18 cellular contexts compared by ENCODE assay signal in genomic region chr9:132717326-132717945, GRCh38. TPM values are rescaled to one million over a fixed set of nuclear protein-coding genes. Genes with fewer than 3 reads are reported as not detected.
DNase-seq lines count a peak whose midpoint lies in the region; ATAC-seq and TF ChIP-seq lines count a peak whose summit lies in the region.
"Had no signal": no experiment of that assay in that cellular context is flagged by ENCODE, and none has a peak within 500 bp of the region (broad histone marks: within the 10 kb centered on the region; RNA-seq: fewer than 3 reads in every experiment).

No MANE protein-coding gene starts in this region.

- H3K9me3 ChIP-seq in left lung (no peaks in the 10 kb centered on the region), spleen (no peaks in the 10 kb centered on the region), body of pancreas (no peaks in the 10 kb centered on the region)

- no peaks in the 10 kb centered on the region for H3K9me3 Mint-ChIP-seq in activated CD8-positive, alpha-beta memory T cell treated with anti-CD3 and anti-CD28 coated beads, Interleukin-2, amount 10 ng/mL, durations not matched to agents 7 days and 5 days (ENCODE audit: low read depth)
- H3K9me3 Mint-ChIP-seq: CD4-positive, alpha-beta T cell had no signal

- no peak for TF ChIP-seq POLR2A in spleen (IDR thresholded peaks at IDR 0.05)
- TF ChIP-seq POLR2A in body of pancreas (IDR thresholded peaks at IDR 0.05) = no peak

- in situ Hi-C loops in ACHN (cut with HindIII; ENCODE audit: low pct_ligation_motif_present, low pct_unique_long_range_greater_than_20kb, low sequenced_read_pairs) = no loop called here

- peaks cover 29% of the 10 kb centered on the region for H3K27me3 Mint-ChIP-seq in activated CD8-positive, alpha-beta memory T cell treated with anti-CD3 and anti-CD28 coated beads, Interleukin-2, amount 10 ng/mL, durations not matched to agents 7 days and 5 days

- H3K4me1 ChIP-seq in left lung (no peaks in the 10 kb centered on the region), spleen (no peaks in the 10 kb centered on the region), body of pancreas (no peaks in the 10 kb centered on the region)

- no peaks in the 10 kb centered on the region for H3K36me3 Mint-ChIP-seq in activated CD8-positive, alpha-beta memory T cell treated with anti-CD3 and anti-CD28 coated beads, Interleukin-2, amount 10 ng/mL, durations not matched to agents 7 days and 5 days

- no peak for ATAC-seq in activated CD8-positive, alpha-beta memory T cell treated with anti-CD3 and anti-CD28 coated beads, Interleukin-2, amount 10 ng/mL, durations not matched to agents 7 days and 5 days
- ATAC-seq in left lung (peak; percentile 57), body of pancreas (no peak)
- ATAC-seq: HCT116 had no signal

- no peak for TF ChIP-seq CTCF in VCaP (conservative IDR thresholded peaks at IDR 0.05)
- no peak for TF ChIP-seq CTCF in left lung (IDR thresholded peaks at IDR 0.05)
- TF ChIP-seq CTCF in spleen (IDR thresholded peaks at IDR 0.05 in 8 of 11, conservative IDR thresholded peaks at IDR 0.05 in 3 of 11) = no peak
- TF ChIP-seq CTCF in body of pancreas (IDR thresholded peaks at IDR 0.05) = no peak

- CTCF ChIA-PET in activated CD8-positive, alpha-beta memory T cell treated with anti-CD3 and anti-CD28 coated beads, Interleukin-2, amount 10 ng/mL, durations not matched to agents 7 days and 5 days (lab: Charles Lee) = no interaction called here

- no peak overlapping the region for H3K27ac Mint-ChIP-seq in activated CD8-positive, alpha-beta memory T cell treated with anti-CD3 and anti-CD28 coated beads, Interleukin-2, amount 10 ng/mL, durations not matched to agents 7 days and 5 days
- H3K27ac Mint-ChIP-seq: B cell; CD4-positive, alpha-beta T cell had no signal

- no peak overlapping the region for H3K4me3 Mint-ChIP-seq in activated CD8-positive, alpha-beta memory T cell treated with anti-CD3 and anti-CD28 coated beads, Interleukin-2, amount 10 ng/mL, durations not matched to agents 7 days and 5 days
- H3K4me3 Mint-ChIP-seq: B cell; CD4-positive, alpha-beta T cell had no signal

- 63 to 72% (median 65%) methylated on average over 13 of the region's 13 CpGs for WGBS in spleen, 5 donors
- WGBS in body of pancreas, 2 donors = 55 to 69% methylated on average over 13 of the region's 13 CpGs

- no peaks in the 10 kb centered on the region for H3K36me3 ChIP-seq in left lung
- H3K36me3 ChIP-seq in spleen = no peaks in the 10 kb centered on the region
- no peaks in the 10 kb centered on the region for H3K36me3 ChIP-seq in body of pancreas (replicated peaks in 1 of 2; ENCODE audit: insufficient read depth in 1 of 2, low read depth in 2 of 2)

- intact Hi-C loops in left lung (cut with DNase I) (no loop called here), spleen (cut with DNase I; ENCODE audit: low total_unique reads) (no loop called here), body of pancreas (cut with DNase I) (no loop called here)

- H3K27me3 ChIP-seq in left lung (peaks cover 0 to 41% of the 10 kb centered on the region in 2 donors), spleen (replicated peaks in 1 of 7) (peaks cover 0 to 57% (median 0%) of the 10 kb centered on the region in 7 donors), body of pancreas (no peaks in the 10 kb centered on the region)

- peaks cover 5% of the 10 kb centered on the region for H3K4me1 Mint-ChIP-seq in activated CD8-positive, alpha-beta memory T cell treated with anti-CD3 and anti-CD28 coated beads, Interleukin-2, amount 10 ng/mL, durations not matched to agents 7 days and 5 days
- H3K4me1 Mint-ChIP-seq: B cell had no signal

- H3K4me3 ChIP-seq in left lung (no peak overlapping the region), spleen (no peak overlapping the region), body of pancreas (no peak overlapping the region)
- H3K4me3 ChIP-seq: GM23248 had no signal

- 0 out of 2 replicates have a peak overlapping the region, but pooled peaks have one; percentile 27 for H3K27ac ChIP-seq in VCaP
- H3K27ac ChIP-seq in left lung = no peak overlapping the region
- H3K27ac ChIP-seq in spleen = no peak overlapping the region
- no peak overlapping the region for H3K27ac ChIP-seq in body of pancreas
- H3K27ac ChIP-seq: GM23248 had no signal

- DNase-seq in activated CD8-positive, alpha-beta memory T cell treated with anti-CD3 and anti-CD28 coated beads for 24 hours = peak; percentile 51
- DNase-seq in activated CD8-positive, alpha-beta memory T cell treated with anti-CD3 and anti-CD28 coated beads, Interleukin-2, amount 10 ng/mL, durations not matched to agents 7 days and 5 days = no peak
- DNase-seq in left lung (no peak), spleen (peak; percentile 42), ACHN (no peak), NCI-H524 treated with DMSO at 0.1 percent for 48 hours (lab: John Stamatoyannopoulos, UW) (no peak), body of pancreas (no peak)
- DNase-seq: 8988T; C1 segment of cervical spinal cord; Calu3; CD4-positive, alpha-beta T cell; DMS 273 treated with DMSO at 0.1 percent for 48 hours; DMS79 treated with DMSO at 0.1 percent for 48 hours; EL; GM23248 had no signal

RNA-seq across cellular contexts. Expression of gene GTF3C4, which starts 47.2 kb away (rescaled TPM):
- 10 to 100 TPM; 11.8 to 16.0 TPM for total RNA-seq in activated CD8-positive, alpha-beta memory T cell treated with anti-CD3 and anti-CD28 coated beads, Interleukin-2, amount 10 ng/mL, durations not matched to agents 7 days and 5 days
- total RNA-seq in left lung (10 to 100 TPM; 13.1 to 14.1 TPM), spleen (10 to 100 TPM in 6 of 7 donors, 1 to 10 TPM in 1; 9.3 to 11.7 (median 10.9) TPM), body of pancreas (1 to 10 TPM; 6.2 to 6.9 TPM)
- polyA plus RNA-seq in spleen = 1 to 10 TPM; 1.8 to 2.8 (median 2.1) TPM

RNA-seq across cellular contexts. Expression of gene DDX31, which starts 47.7 kb away (rescaled TPM):
- total RNA-seq in activated CD8-positive, alpha-beta memory T cell treated with anti-CD3 and anti-CD28 coated beads, Interleukin-2, amount 10 ng/mL, durations not matched to agents 7 days and 5 days = 10 to 100 TPM; 14.6 to 19.6 TPM
- 10 to 100 TPM; 12.4 to 15.0 TPM for total RNA-seq in left lung
- total RNA-seq in spleen = 10 to 100 TPM; 10.3 to 19.3 (median 16.1) TPM
- 10 to 100 TPM in 2 of 3 donors, 1 to 10 TPM in 1; 8.6 to 18.7 (median 11.0) TPM for polyA plus RNA-seq in spleen
- total RNA-seq in body of pancreas = 10 to 100 TPM in 1 of 2 donors, 1 to 10 TPM in 1; 8.6 to 15.6 TPM

Comparison
In these comparisons a context has a peak if more than half of its experiments do, and no peak if none do; other contexts are left out.
1. DNase-seq: peak in activated CD8-positive, alpha-beta memory T cell treated with anti-CD3 and anti-CD28 coated beads for 24 hours (single experiment) and spleen (single experiment); none in activated CD8-positive, alpha-beta memory T cell treated with anti-CD3 and anti-CD28 coated beads, Interleukin-2, amount 10 ng/mL, durations not matched to agents 7 days and 5 days (single experiment), left lung (0 of 2), ACHN (single experiment), NCI-H524 treated with DMSO at 0.1 percent for 48 hours (single experiment) and body of pancreas (0 of 4).